Comparison of ENCODE assay signal across 24 cellular contexts in the genomic region with DNA sequence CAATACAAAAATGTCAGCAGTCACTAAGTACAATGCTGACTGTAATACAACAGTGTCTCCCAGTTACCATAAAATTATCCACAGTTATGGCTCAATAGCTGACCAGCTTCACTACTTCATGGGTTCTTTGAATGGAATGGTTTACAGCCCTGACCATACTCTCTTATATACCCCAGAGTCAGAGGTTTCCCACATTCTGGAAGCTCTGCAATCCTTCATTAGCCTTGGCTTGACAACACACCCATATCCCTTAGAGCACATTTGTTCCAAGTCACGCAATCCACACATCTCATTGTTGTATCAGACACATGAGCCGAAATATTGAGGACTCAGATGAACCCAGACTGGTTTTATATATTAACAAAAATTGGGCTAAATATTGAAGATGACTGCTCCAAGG.
"Had no signal": no experiment of that assay in that cellular context is flagged by ENCODE, and none has a peak within 500 bp of the region (broad histone marks: within the 10 kb centered on the region; RNA-seq: fewer than 3 reads in every experiment).

No MANE protein-coding gene starts in this region.

- H3K36me3 ChIP-seq: adrenal gland, Peyer's patch, SJCRH30 had no signal

- H3K27me3 ChIP-seq: adrenal gland, Peyer's patch, SJCRH30 had no signal

- DNase-seq: activated CD4-positive, alpha-beta memory T cell treated with anti-CD3 and anti-CD28 coated beads for 36 hours; activated CD4-positive, alpha-beta T cell treated with anti-CD3 and anti-CD28 coated beads, Interleukin-2, amount 10 ng/mL, durations not matched to agents 7 days and 5 days; activated CD4-positive, CD25-positive, alpha-beta regulatory T cell; activated gamma-delta T cell; activated naive CD4-positive, alpha-beta T cell treated with anti-CD3 and anti-CD28 coated beads, Interleukin-2, amount 10 ng/mL, durations not matched to agents 7 days and 5 days; activated naive CD8-positive, alpha-beta T cell treated with anti-CD3 and anti-CD28 coated beads, Interleukin-2, amount 10 ng/mL, durations not matched to agents 7 days and 5 days; activated T-cell treated with anti-CD3 and anti-CD28 coated beads for 4 hours; activated T-cell treated with anti-CD3 and anti-CD28 coated beads, Interleukin-2, amount 50 U/mL, for 48 hours; adrenal gland; anterior cingulate cortex; cerebellar nuclear complex; MM.1S; NCI-H1105; NCI-H1436; NCI-H1694 treated with DMSO at 0.1 percent for 48 hours; NCI-H2029 treated with DMSO at 0.1 percent for 48 hours; NCI-H510A treated with DMSO at 0.1 percent for 48 hours; NCI-H69; NK-92 treated with Interleukin-12 subunit alpha and Interleukin-12 subunit beta, amount 100 ng/mL, for 24 hours; Peyer's patch; Right ventricle myocardium superior; SJCRH30; SK-N-SH; SW 1271 had no signal

- H3K4me3 ChIP-seq: adrenal gland, Peyer's patch, SJCRH30 had no signal
